In the genomic region with DNA sequence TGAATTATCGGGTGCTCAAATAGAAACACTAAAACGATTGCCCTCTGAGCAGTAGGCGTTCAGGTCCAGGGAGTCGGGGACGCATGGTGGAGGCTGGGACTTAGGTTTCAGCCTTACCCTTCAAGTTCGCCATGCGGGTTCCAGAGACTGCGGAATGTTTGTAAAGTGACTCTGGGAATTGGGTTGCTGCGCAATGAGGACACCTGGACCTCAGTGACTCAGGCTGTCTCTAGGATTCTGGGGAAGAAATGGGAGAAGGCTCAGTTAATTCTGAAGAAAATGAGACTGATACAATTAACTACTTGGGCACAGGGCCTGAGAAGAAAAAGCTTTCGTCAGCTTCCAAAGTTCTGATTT, we compare ENCODE assay signal across 1 cellular context.
TF ChIP-seq lines count a peak whose summit lies in the region.

No MANE protein-coding gene starts in this region.

TF ChIP-seq in HEK293, 187 proteins besides CTCF, POLR2A, EP300 and RAD21 (continued from another document):
- TF ChIP-seq, protein P1, sequence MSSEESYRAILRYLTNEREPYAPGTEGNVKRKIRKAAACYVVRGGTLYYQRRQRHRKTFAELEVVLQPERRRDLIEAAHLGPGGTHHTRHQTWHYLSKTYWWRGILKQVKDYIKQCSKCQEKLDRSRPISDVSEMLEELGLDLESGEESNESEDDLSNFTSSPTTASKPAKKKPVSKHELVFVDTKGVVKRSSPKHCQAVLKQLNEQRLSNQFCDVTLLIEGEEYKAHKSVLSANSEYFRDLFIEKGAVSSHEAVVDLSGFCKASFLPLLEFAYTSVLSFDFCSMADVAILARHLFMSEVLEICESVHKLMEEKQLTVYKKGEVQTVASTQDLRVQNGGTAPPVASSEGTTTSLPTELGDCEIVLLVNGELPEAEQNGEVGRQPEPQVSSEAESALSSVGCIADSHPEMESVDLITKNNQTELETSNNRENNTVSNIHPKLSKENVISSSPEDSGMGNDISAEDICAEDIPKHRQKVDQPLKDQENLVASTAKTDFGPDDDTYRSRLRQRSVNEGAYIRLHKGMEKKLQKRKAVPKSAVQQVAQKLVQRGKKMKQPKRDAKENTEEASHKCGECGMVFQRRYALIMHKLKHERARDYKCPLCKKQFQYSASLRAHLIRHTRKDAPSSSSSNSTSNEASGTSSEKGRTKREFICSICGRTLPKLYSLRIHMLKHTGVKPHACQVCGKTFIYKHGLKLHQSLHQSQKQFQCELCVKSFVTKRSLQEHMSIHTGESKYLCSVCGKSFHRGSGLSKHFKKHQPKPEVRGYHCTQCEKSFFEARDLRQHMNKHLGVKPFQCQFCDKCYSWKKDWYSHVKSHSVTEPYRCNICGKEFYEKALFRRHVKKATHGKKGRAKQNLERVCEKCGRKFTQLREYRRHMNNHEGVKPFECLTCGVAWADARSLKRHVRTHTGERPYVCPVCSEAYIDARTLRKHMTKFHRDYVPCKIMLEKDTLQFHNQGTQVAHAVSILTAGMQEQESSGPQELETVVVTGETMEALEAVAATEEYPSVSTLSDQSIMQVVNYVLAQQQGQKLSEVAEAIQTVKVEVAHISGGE (tag by site-specific recombination; conservative IDR thresholded peaks at IDR 0.05; ENCODE audit: low read depth), result 0 out of 2 replicates have a peak, but pooled peaks have one; percentile 23
- TF ChIP-seq, protein P2, sequence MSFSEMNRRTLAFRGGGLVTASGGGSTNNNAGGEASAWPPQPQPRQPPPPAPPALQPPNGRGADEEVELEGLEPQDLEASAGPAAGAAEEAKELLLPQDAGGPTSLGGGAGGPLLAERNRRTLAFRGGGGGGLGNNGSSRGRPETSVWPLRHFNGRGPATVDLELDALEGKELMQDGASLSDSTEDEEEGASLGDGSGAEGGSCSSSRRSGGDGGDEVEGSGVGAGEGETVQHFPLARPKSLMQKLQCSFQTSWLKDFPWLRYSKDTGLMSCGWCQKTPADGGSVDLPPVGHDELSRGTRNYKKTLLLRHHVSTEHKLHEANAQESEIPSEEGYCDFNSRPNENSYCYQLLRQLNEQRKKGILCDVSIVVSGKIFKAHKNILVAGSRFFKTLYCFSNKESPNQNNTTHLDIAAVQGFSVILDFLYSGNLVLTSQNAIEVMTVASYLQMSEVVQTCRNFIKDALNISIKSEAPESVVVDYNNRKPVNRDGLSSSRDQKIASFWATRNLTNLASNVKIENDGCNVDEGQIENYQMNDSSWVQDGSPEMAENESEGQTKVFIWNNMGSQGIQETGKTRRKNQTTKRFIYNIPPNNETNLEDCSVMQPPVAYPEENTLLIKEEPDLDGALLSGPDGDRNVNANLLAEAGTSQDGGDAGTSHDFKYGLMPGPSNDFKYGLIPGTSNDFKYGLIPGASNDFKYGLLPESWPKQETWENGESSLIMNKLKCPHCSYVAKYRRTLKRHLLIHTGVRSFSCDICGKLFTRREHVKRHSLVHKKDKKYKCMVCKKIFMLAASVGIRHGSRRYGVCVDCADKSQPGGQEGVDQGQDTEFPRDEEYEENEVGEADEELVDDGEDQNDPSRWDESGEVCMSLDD (tag by site-specific recombination; IDR thresholded peaks at IDR 0.05), result no peak
- TF ChIP-seq ZNF629 (tag by site-specific recombination; IDR thresholded peaks at IDR 0.05), result peak; percentile 14; the same call in 1 of the 2 replicates
TF ChIP-seq in HEK293: peak in this region for 7.
